13 cellular contexts compared by ENCODE assay signal in the genomic region with DNA sequence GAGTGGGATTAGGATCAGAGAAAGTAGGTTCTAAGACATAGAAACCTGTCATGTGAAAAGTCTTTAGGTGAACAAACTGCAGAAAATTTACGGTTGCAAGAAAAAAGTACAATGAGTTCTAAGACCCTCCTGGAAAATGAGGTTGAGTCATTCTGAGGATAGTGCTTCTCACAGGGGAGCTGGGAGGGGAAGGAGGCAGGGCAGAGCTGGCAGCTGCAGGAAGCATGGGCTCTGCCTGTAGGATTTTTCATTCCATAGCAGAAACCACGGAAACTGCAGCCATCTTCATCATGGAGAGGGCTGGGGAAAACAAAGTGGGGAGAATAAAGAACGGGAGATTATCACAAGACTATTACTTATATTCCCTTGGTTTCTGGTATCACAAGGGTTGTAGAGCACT. TPM values are rescaled to one million over a fixed set of nuclear protein-coding genes. Genes with fewer than 3 reads are reported as not detected.
DNase-seq lines count a peak whose midpoint lies in the region; ATAC-seq and TF ChIP-seq lines count a peak whose summit lies in the region.
"Had no signal": no experiment of that assay in that cellular context is flagged by ENCODE, and none has a peak within 500 bp of the region (broad histone marks: within the 10 kb centered on the region; RNA-seq: fewer than 3 reads in every experiment).

No MANE protein-coding gene starts in this region.

- in situ Hi-C loops in GM23248 (cut with MboI): no loop called here

- H3K27me3 ChIP-seq in colonic mucosa (no peaks in the 10 kb centered on the region), GM23248 (replicated peaks; ENCODE audit: insufficient read depth) (no peaks in the 10 kb centered on the region)

- H4K20me1 ChIP-seq in GM23248 (ENCODE audit: insufficient read depth): no peaks in the 10 kb centered on the region

- H3K79me2 ChIP-seq in GM23248 (ENCODE audit: insufficient read depth): no peaks in the 10 kb centered on the region

- no peaks in the 10 kb centered on the region for H3F3A ChIP-seq in GM23248 (ENCODE audit: insufficient read depth)

- intact Hi-C loops in colonic mucosa (cut with DNase I): no loop called here

- H3K9me2 ChIP-seq in GM23248 (ENCODE audit: insufficient read depth): no peaks in the 10 kb centered on the region

- TF ChIP-seq CTCF in AG10803 (conservative IDR thresholded peaks at IDR 0.05; ENCODE audit: low read length) (no peak), colonic mucosa (IDR thresholded peaks at IDR 0.05) (no peak)

- WGBS in mesodermal cell (ENCODE audit: insufficient coverage in 2 of 2), 2 experiments: 38 to 44% methylated on average over 1 to 2 of the region's 3 CpGs
- WGBS in GM23248 (ENCODE audit: low coverage in 1 of 2, low lambda C conversion rate in 2 of 2, missing lambda C conversion rate in 2 of 2), 2 experiments: 62 to 63% methylated on average over 3 of the region's 3 CpGs

- H3K27ac ChIP-seq in colonic mucosa: peak overlapping the region; percentile 71
- H3K27ac ChIP-seq in mesodermal cell (ENCODE audit: low read depth, low read length, severe bottlenecking): peak overlapping the region; percentile 44
- H3K27ac ChIP-seq in GM23248: no peak overlapping the region
- H3K27ac ChIP-seq: thoracic aorta had no signal

- H3K4me1 ChIP-seq in colonic mucosa (no peaks in the 10 kb centered on the region), mesodermal cell (ENCODE audit: control insufficient read depth, insufficient read depth, low read length, poor library complexity, severe bottlenecking) (peaks cover 11% of the 10 kb centered on the region), GM23248 (ENCODE audit: insufficient read depth) (no peaks in the 10 kb centered on the region)

- H3K4me2 ChIP-seq in GM23248 (ENCODE audit: unreplicated experiment): no peak overlapping the region

- H3K9ac ChIP-seq in colonic mucosa (ENCODE audit: low read depth in 2 of 2, low read length in 2 of 2) (no peak overlapping the region), GM23248 (no peak overlapping the region)

- H2AFZ ChIP-seq in GM23248: no peak overlapping the region

- no peaks in the 10 kb centered on the region for H3K36me3 ChIP-seq in colonic mucosa
- no peaks in the 10 kb centered on the region for H3K36me3 ChIP-seq in mesodermal cell (ENCODE audit: control insufficient read depth, insufficient read depth, low read length)
- no peaks in the 10 kb centered on the region for H3K36me3 ChIP-seq in GM23248 (ENCODE audit: low read depth)
- H3K36me3 ChIP-seq: thoracic aorta had no signal

- H3K4me3 ChIP-seq in AG10803 (ENCODE audit: low read length) (no peak overlapping the region), colonic mucosa (no peak overlapping the region), mesodermal cell (ENCODE audit: extremely low read depth, insufficient read depth, low read length, poor library complexity, severe bottlenecking) (no peak overlapping the region), GM23248 (no peak overlapping the region)
- H3K4me3 ChIP-seq: thoracic aorta had no signal

- ATAC-seq in HG02610 (IDR thresholded peaks at IDR 0.05; ENCODE audit: unreplicated experiment): no peak

- DNase-seq in AG10803 (ENCODE audit: low read depth) (peak; percentile 14), M059J (ENCODE audit: low read depth) (peak; percentile 17), colonic mucosa (no peak), erythroblast (lab: John Stamatoyannopoulos, UW) (no peak), GM23248 (no peak), SK-N-DZ (ENCODE audit: low spot score) (no peak)
- DNase-seq: activated T-cell treated with anti-CD3 and anti-CD28 coated beads, Interleukin-2, amount 50 U/mL, for 24 hours; DMS 273 treated with DMSO at 0.1 percent for 48 hours; H9; MM.1S had no signal

- no peak for TF ChIP-seq POLR2A in erythroblast (IDR thresholded peaks at IDR 0.05; ENCODE audit: low read length)

- H3K9me3 ChIP-seq in colonic mucosa: no peaks in the 10 kb centered on the region
- H3K9me3 ChIP-seq in mesodermal cell (ENCODE audit: control insufficient read depth, low read length): no peaks in the 10 kb centered on the region
- H3K9me3 ChIP-seq in GM23248 (ENCODE audit: low read depth): no peaks in the 10 kb centered on the region
- H3K9me3 ChIP-seq: thoracic aorta had no signal

RNA-seq across cellular contexts. Expression of a gene that starts 25.8 kb away (rescaled TPM):
- total RNA-seq in M059J (2014; rRNA removed; shearing (Covaris generic)): 8.2 and 11.7 TPM in 2 replicates
- total RNA-seq in colonic mucosa: 1 to 10 TPM; 6.6 to 7.7 TPM
- polyA plus RNA-seq in mesodermal cell (2013, experiment 1 of 2): 9.8 TPM
- 11.7 TPM for polyA plus RNA-seq in mesodermal cell (2013, experiment 2 of 2)
- total RNA-seq in GM23248 (2014; rRNA removed; shearing (Covaris generic)): 10.0 and 14.6 TPM in 2 replicates
- polyA plus RNA-seq in GM23248 (2016; fragmentation: Nextera tagmentation; extraction: Ambion mirVana): 17.9 and 19.0 TPM in 2 replicates
- polyA plus RNA-seq in SK-N-DZ (2014; cell fraction: cytosol; rRNA removed): 29.8 and 44.2 TPM in 2 replicates
- 25.2 and 38.1 TPM in 2 replicates for polyA plus RNA-seq in SK-N-DZ (2014; cell fraction: nucleus; rRNA removed)

RNA-seq across cellular contexts. Expression of a gene that starts 58.5 kb away (rescaled TPM):
- 120 and 154 TPM in 2 replicates for total RNA-seq in M059J (2014; rRNA removed; shearing (Covaris generic))
- 1,000 to 10,000 TPM; 1,313 to 1,485 TPM for total RNA-seq in colonic mucosa
- polyA plus RNA-seq in mesodermal cell (2013, experiment 1 of 2): 786 TPM
- polyA plus RNA-seq in mesodermal cell (2013, experiment 2 of 2): 897 TPM
- total RNA-seq in GM23248 (2014; rRNA removed; shearing (Covaris generic)): 60.5 and 60.7 TPM in 2 replicates
- 1,024 and 1,043 TPM in 2 replicates for polyA plus RNA-seq in GM23248 (2016; fragmentation: Nextera tagmentation; extraction: Ambion mirVana)
- not detected in 2 replicates for polyA plus RNA-seq in SK-N-DZ (2014; cell fraction: cytosol; rRNA removed)
- not detected in 2 replicates for polyA plus RNA-seq in SK-N-DZ (2014; cell fraction: nucleus; rRNA removed)

Comparison
In these comparisons a context has a peak if more than half of its experiments do, and no peak if none do; other contexts are left out.
1. DNase-seq: peak in AG10803 (single experiment) and M059J (single experiment); none in colonic mucosa (single experiment), erythroblast (0 of 2), GM23248 (single experiment) and SK-N-DZ (single experiment).